Comparison of ENCODE assay signal across 10 cellular contexts in the genomic region with DNA sequence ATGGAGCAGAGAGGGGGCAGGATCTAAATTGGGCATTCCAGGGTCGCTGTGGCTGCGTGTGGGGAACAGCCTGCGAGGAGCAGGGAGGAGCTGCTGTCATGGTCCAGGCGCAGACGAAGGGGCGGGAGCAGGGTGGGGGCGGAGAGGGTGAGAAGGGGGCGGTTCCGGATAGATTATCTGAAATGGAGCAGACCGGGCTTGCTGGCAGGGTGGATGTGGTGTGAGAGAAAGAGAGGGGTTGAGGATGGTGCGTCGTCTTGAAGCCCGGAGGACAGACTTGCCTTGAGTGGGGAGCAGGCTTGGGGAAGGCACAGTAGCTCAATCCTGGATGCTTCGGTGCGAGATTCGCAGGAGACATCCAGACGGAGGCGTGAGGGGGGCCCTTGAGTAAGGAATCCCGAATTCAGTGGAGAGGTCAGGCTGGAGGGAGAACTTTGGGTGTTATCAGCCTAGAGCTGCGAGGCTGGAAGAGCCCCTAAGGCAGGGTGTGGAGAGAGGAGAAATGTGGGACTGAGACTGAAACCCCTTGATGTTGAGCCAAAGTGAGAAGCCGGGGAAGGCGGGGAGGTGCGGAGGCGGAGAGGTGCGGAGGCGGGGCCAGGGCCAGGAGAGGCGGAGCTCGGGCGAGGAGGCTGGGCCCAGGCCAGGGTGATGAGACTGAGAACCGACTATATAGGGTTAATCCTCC. TPM values are rescaled to one million over a fixed set of nuclear protein-coding genes. Genes with fewer than 3 reads are reported as not detected.
A peak's percentile ranks its signal among the peaks of the same experiment; 100 is the strongest.
DNase-seq lines count a peak whose midpoint lies in the region; ATAC-seq and TF ChIP-seq lines count a peak whose summit lies in the region.
"Had no signal": no experiment of that assay in that cellular context is flagged by ENCODE, and none has a peak within 500 bp of the region (broad histone marks: within the 10 kb centered on the region; RNA-seq: fewer than 3 reads in every experiment).

No MANE protein-coding gene starts in this region.

- peak overlapping the region; percentile 12; the same call in 1 of the 2 replicates for H3K27ac Mint-ChIP-seq in WTC11
- H3K27ac Mint-ChIP-seq in nephron progenitor cell: peak overlapping the region; percentile 86

- H3K9me3 Mint-ChIP-seq in WTC11: peaks cover 5% of the 10 kb centered on the region
- H3K9me3 Mint-ChIP-seq in nephron progenitor cell: peaks cover 20% of the 10 kb centered on the region

- peak overlapping the region; percentile 47 for H3K4me3 ChIP-seq in AG04450 (ENCODE audit: low read depth, low read length)
- H3K4me3 ChIP-seq: BLaER1 treated with 17β-estradiol and CSF1 and Interleukin-3, amounts not matched to agents 10 nM and 100 nM had no signal

- no peaks in the 10 kb centered on the region for H3K27me3 ChIP-seq in AG04450 (ENCODE audit: control insufficient read depth, insufficient read depth, low read length)
- H3K27me3 ChIP-seq: BLaER1 treated with 17β-estradiol and CSF1 and Interleukin-3, amounts not matched to agents 10 nM and 100 nM had no signal

- intact Hi-C loops in Right ventricle myocardium superior (cut with DNase I): no loop called here

- DNase-seq in AG04450 (ENCODE audit: low read depth, low spot score) (no peak), WTC11 (ENCODE audit: low spot score) (peak; percentile 85), Right ventricle myocardium superior (peak; percentile 64), nephron progenitor cell (peak; percentile 80), MV-4-11 (lab: John Stamatoyannopoulos, UW) (no peak), GDM1 (lab: John Stamatoyannopoulos, UW) (no peak)
- DNase-seq: T1000 had no signal

- H3K27ac ChIP-seq in AG04450 (ENCODE audit: low read depth, low read length): peak overlapping the region; percentile 31
- H3K27ac ChIP-seq: BLaER1 treated with 17β-estradiol and CSF1 and Interleukin-3, amounts not matched to agents 10 nM and 100 nM had no signal

- no peak for TF ChIP-seq CTCF in AG04450 (IDR thresholded peaks at IDR 0.05; ENCODE audit: low read depth, low read length)
- TF ChIP-seq CTCF in WTC11 (IDR thresholded peaks at IDR 0.05): no peak
- TF ChIP-seq CTCF in nephron progenitor cell (IDR thresholded peaks at IDR 0.05): no peak

- peaks cover 12% of the 10 kb centered on the region for H3K9me3 ChIP-seq in AG04450 (ENCODE audit: control insufficient read depth, insufficient read depth, low read length)

- peak; percentile 97 for ATAC-seq in WTC11
- peak; percentile 81 for ATAC-seq in Right ventricle myocardium superior (ENCODE audit: poor library complexity)
- no peak for ATAC-seq in GM21423 (IDR thresholded peaks at IDR 0.05; ENCODE audit: unreplicated experiment)
- ATAC-seq in GM18858 (IDR thresholded peaks at IDR 0.05; ENCODE audit: unreplicated experiment): no peak

- H3K36me3 Mint-ChIP-seq in WTC11 (peaks cover 8% of the 10 kb centered on the region), nephron progenitor cell (ENCODE audit: low read depth) (peaks cover 44% of the 10 kb centered on the region)

- peak overlapping the region; percentile 83 for H3K4me3 Mint-ChIP-seq in WTC11
- H3K4me3 Mint-ChIP-seq in nephron progenitor cell: peak overlapping the region; percentile 75

- POLR2A ChIA-PET in AG04450 (lab: Yijun Ruan, JAX): interaction anchor here (0.9 to 1.0 kb wide), 3 partner anchors 10 to 41 kb away, joined by 3 read pairs; no protein-coding TSS in a partner anchor
- POLR2A ChIA-PET in WTC11 (lab: Charles Lee): interaction anchor here (0.7 to 1.4 kb wide), 4 partner anchors 9 to 122 kb away, joined by 3 to 7 read pairs (median 3); no protein-coding TSS in a partner anchor

- peaks cover 25% of the 10 kb centered on the region for H3K4me1 Mint-ChIP-seq in WTC11
- peaks cover 43% of the 10 kb centered on the region for H3K4me1 Mint-ChIP-seq in nephron progenitor cell

- H3K27me3 Mint-ChIP-seq in WTC11 (ENCODE audit: low read depth) (no peaks in the 10 kb centered on the region), nephron progenitor cell (ENCODE audit: low read depth, poor library complexity) (peaks cover 2% of the 10 kb centered on the region)

- CTCF ChIA-PET in AG04450 (lab: Charles Lee) (interaction anchor here (1.1 to 1.5 kb wide), 3 partner anchors 61 to 284 kb away, joined by 3 to 4 read pairs (median 3); no protein-coding TSS in a partner anchor), WTC11 (lab: Charles Lee) (interaction anchor here (0.6 to 4.3 kb wide), 21 partner anchors 9 to 285 kb away, joined by 3 to 75 read pairs (median 4); partner anchors contain the start of genes CATSPERG, PPP1R14A, SIPA1L3 and WDR87)

TF ChIP-seq in WTC11, 78 proteins besides CTCF, POLR2A, EP300 and RAD21:
- TF ChIP-seq, protein P1, sequence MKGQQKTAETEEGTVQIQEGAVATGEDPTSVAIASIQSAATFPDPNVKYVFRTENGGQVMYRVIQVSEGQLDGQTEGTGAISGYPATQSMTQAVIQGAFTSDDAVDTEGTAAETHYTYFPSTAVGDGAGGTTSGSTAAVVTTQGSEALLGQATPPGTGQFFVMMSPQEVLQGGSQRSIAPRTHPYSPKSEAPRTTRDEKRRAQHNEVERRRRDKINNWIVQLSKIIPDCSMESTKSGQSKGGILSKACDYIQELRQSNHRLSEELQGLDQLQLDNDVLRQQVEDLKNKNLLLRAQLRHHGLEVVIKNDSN (CRISPR knock-in tag; IDR thresholded peaks at IDR 0.05): no peak
- TF ChIP-seq ATF6 (CRISPR knock-in tag; IDR thresholded peaks at IDR 0.05) (no peak), NFE2L1 (CRISPR knock-in tag; IDR thresholded peaks at IDR 0.05) (no peak), IRF1 (CRISPR knock-in tag; IDR thresholded peaks at IDR 0.05) (no peak), ZNF121 (CRISPR knock-in tag; IDR thresholded peaks at IDR 0.05) (peak; percentile 39), TCF7 (CRISPR knock-in tag; IDR thresholded peaks at IDR 0.05; ENCODE audit: low read depth) (no peak)
- TF ChIP-seq, protein P2, sequence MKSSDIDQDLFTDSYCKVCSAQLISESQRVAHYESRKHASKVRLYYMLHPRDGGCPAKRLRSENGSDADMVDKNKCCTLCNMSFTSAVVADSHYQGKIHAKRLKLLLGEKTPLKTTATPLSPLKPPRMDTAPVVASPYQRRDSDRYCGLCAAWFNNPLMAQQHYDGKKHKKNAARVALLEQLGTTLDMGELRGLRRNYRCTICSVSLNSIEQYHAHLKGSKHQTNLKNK (CRISPR knock-in tag; IDR thresholded peaks at IDR 0.05): no peak

RNA-seq across cellular contexts. Expression of gene DPF1, which starts 40.7 kb away (rescaled TPM):
- 1.4 and 1.6 TPM in 2 replicates for polyA plus RNA-seq in AG04450 (2011; rRNA removed)
- polyA minus RNA-seq in AG04450 (2011; rRNA and poly(A)+ RNA removed): 1.8 and 2.2 TPM in 2 replicates
- total RNA-seq in WTC11 (2021): 5.2 to 6.8 TPM (median 5.9 TPM) in 3 replicates
- not detected for total RNA-seq in Right ventricle myocardium superior

Comparison
In these comparisons a context has a peak if more than half of its experiments do, and no peak if none do; other contexts are left out.
1. DNase-seq: peak in WTC11 (single experiment), Right ventricle myocardium superior (single experiment) and nephron progenitor cell (single experiment); none in AG04450 (single experiment), MV-4-11 (single experiment) and GDM1 (single experiment).
2. ATAC-seq: peak in WTC11 (single experiment) and Right ventricle myocardium superior (single experiment); none in GM21423 (single experiment) and GM18858 (single experiment).